ENCODE assay signal across 1 cellular context in genomic region chr12:51192284-51192671, GRCh38.
TF ChIP-seq lines count a peak whose summit lies in the region.

No MANE protein-coding gene starts in this region.

TF ChIP-seq in H1, 55 proteins besides CTCF, POLR2A, EP300 and RAD21:
- TF ChIP-seq SP1 (IDR thresholded peaks at IDR 0.05; ENCODE audit: low read depth, low read length) (no peak), USF2 (IDR thresholded peaks at IDR 0.05; ENCODE audit: low read length) (no peak), ZNF274 (IDR thresholded peaks at IDR 0.05; ENCODE audit: borderline replicate concordance, extremely low read depth, low read length) (no peak)
